Comparison of ENCODE assay signal across 1 cellular context in the genomic region with DNA sequence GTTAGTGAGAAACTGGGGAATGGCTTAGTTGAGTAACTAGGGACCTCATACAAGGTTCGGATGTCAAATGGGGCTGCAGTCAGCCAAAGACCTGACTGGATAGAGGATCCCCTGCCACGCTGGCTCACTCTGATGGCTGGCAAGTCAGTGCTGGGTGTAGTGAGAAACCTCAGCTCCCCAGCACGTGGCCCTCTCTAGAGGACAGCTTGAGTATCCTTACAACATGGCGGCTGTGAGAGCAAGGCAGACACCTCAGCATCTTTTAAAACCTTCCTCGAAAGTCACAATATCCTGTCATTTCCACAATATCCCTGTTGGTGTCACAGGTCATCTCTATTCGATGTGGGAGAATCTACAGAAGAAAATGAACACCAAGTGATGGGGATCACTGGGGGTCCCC.
TF ChIP-seq lines count a peak whose summit lies in the region.

No MANE protein-coding gene starts in this region.

TF ChIP-seq in K562, 482 proteins besides CTCF, POLR2A, EP300 and RAD21:
- TF ChIP-seq, protein P1, sequence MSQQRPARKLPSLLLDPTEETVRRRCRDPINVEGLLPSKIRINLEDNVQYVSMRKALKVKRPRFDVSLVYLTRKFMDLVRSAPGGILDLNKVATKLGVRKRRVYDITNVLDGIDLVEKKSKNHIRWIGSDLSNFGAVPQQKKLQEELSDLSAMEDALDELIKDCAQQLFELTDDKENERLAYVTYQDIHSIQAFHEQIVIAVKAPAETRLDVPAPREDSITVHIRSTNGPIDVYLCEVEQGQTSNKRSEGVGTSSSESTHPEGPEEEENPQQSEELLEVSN (IDR thresholded peaks at IDR 0.05; ENCODE audit: borderline replicate concordance in 1 of 2, extremely low read depth in 1 of 2, insufficient read depth in 1 of 2, insufficient read length in 1 of 2, low read depth in 1 of 2, low read length in 1 of 2, poor library complexity in 1 of 2, severe bottlenecking in 1 of 2), result peak in 1 of 2 experiments; percentile 59
- TF ChIP-seq YY1 (IDR thresholded peaks at IDR 0.05; ENCODE audit: borderline replicate concordance in 1 of 3, control insufficient read depth in 1 of 3, extremely low read depth in 1 of 3, insufficient read depth in 3 of 3, insufficient read length in 1 of 3, insufficient replicate concordance in 2 of 3, low read depth in 1 of 3, low read length in 2 of 3) (peak in 2 of 3 experiments; percentile 52 to 84), LCOR (CRISPR knock-in tag; IDR thresholded peaks at IDR 0.05) (no peak), CBX3 (IDR thresholded peaks at IDR 0.05; ENCODE audit: borderline replicate concordance in 1 of 2, low read length in 2 of 2) (peak in 1 of 2 experiments; percentile 69; a peak in 2 of 3 replicates), ZNF384 (IDR thresholded peaks at IDR 0.05; ENCODE audit: low read depth, low read length) (no peak)
